ENCODE assay signal across 16 cellular contexts in genomic region chr5:107393846-107394245, GRCh38.
"Had no signal": no experiment of that assay in that cellular context is flagged by ENCODE, and none has a peak within 500 bp of the region (broad histone marks: within the 10 kb centered on the region; RNA-seq: fewer than 3 reads in every experiment).

No MANE protein-coding gene starts in this region.

- H3K36me3 ChIP-seq: ascending aorta, tibial artery had no signal

- H3K4me1 ChIP-seq: ascending aorta, parathyroid adenoma had no signal

- FAIRE-seq: endometrium had no signal

- H2AFZ ChIP-seq: parathyroid adenoma had no signal

- H3K9me3 ChIP-seq: ascending aorta, tibial artery had no signal

- H3K4me3 ChIP-seq: ascending aorta, tibial artery had no signal

- DNase-seq: activated CD4-positive, alpha-beta T cell treated with anti-CD3 and anti-CD28 coated beads, Interleukin-2, amount 50 U/mL, for 4 hours; activated CD4-positive, CD25-positive, alpha-beta regulatory T cell treated with anti-CD3 and anti-CD28 coated beads, Interleukin-2, amount 50 U/mL, for 72 hours; activated naive CD4-positive, alpha-beta T cell treated with anti-CD3 and anti-CD28 coated beads for 36 hours; activated naive CD8-positive, alpha-beta T cell treated with anti-CD3 and anti-CD28 coated beads, Interleukin-2, amount 50 U/mL, for 24 hours; foreskin melanocyte; stimulated activated CD4-positive, alpha-beta T cell treated with anti-CD3 and anti-CD28 coated beads, Interleukin-1b, Interleukin-23, amount 100 ng/mL, for 48 hours; T-helper 1 cell; T1000; tibial artery had no signal

- H3K27ac Mint-ChIP-seq: activated naive CD4-positive, alpha-beta T cell treated with anti-CD3 and anti-CD28 coated beads for 36 hours; activated naive CD8-positive, alpha-beta T cell treated with anti-CD3 and anti-CD28 coated beads, Interleukin-2, amount 50 U/mL, for 24 hours; activated T-helper 17 cell treated with anti-CD3 and anti-CD28 coated beads, Interleukin-2, amount 50 U/mL, for 72 hours; stimulated activated effector memory CD8-positive, alpha-beta T cell treated with anti-CD3 and anti-CD28 coated beads, Interleukin-12 subunit alpha, Interleukin-12 subunit beta, amount 100 ng/mL, for 72 hours had no signal

- H3K9ac ChIP-seq: parathyroid adenoma had no signal

- H3K4me3 Mint-ChIP-seq: activated naive CD4-positive, alpha-beta T cell treated with anti-CD3 and anti-CD28 coated beads for 36 hours; activated naive CD8-positive, alpha-beta T cell treated with anti-CD3 and anti-CD28 coated beads, Interleukin-2, amount 50 U/mL, for 24 hours; activated T-helper 17 cell treated with anti-CD3 and anti-CD28 coated beads, Interleukin-2, amount 50 U/mL, for 72 hours; stimulated activated effector memory CD8-positive, alpha-beta T cell treated with anti-CD3 and anti-CD28 coated beads, Interleukin-12 subunit alpha, Interleukin-12 subunit beta, amount 100 ng/mL, for 72 hours had no signal

- H3K36me3 Mint-ChIP-seq: stimulated activated effector memory CD8-positive, alpha-beta T cell treated with anti-CD3 and anti-CD28 coated beads, Interleukin-12 subunit alpha, Interleukin-12 subunit beta, amount 100 ng/mL, for 72 hours had no signal

- H3K27me3 ChIP-seq: ascending aorta, tibial artery had no signal

- ATAC-seq: activated naive CD8-positive, alpha-beta T cell treated with anti-CD3 and anti-CD28 coated beads, Interleukin-2, amount 50 U/mL, for 24 hours; activated T-helper 17 cell treated with anti-CD3 and anti-CD28 coated beads, Interleukin-2, amount 50 U/mL, for 72 hours; esophagus mucosa; SK-N-SH treated with all-trans-retinoic acid at 6 μM for 48 hours; stimulated activated effector memory CD8-positive, alpha-beta T cell treated with anti-CD3 and anti-CD28 coated beads, Interleukin-12 subunit alpha, Interleukin-12 subunit beta, amount 100 ng/mL, for 72 hours had no signal

- H3K79me2 ChIP-seq: parathyroid adenoma had no signal

- H3K9me3 Mint-ChIP-seq: activated naive CD4-positive, alpha-beta T cell treated with anti-CD3 and anti-CD28 coated beads for 36 hours; activated naive CD8-positive, alpha-beta T cell treated with anti-CD3 and anti-CD28 coated beads, Interleukin-2, amount 50 U/mL, for 24 hours; activated T-helper 17 cell treated with anti-CD3 and anti-CD28 coated beads, Interleukin-2, amount 50 U/mL, for 72 hours; stimulated activated effector memory CD8-positive, alpha-beta T cell treated with anti-CD3 and anti-CD28 coated beads, Interleukin-12 subunit alpha, Interleukin-12 subunit beta, amount 100 ng/mL, for 72 hours had no signal

- H3K27ac ChIP-seq: ascending aorta, parathyroid adenoma, tibial artery had no signal
